Comparison of ENCODE assay signal across 25 cellular contexts in the genomic region with DNA sequence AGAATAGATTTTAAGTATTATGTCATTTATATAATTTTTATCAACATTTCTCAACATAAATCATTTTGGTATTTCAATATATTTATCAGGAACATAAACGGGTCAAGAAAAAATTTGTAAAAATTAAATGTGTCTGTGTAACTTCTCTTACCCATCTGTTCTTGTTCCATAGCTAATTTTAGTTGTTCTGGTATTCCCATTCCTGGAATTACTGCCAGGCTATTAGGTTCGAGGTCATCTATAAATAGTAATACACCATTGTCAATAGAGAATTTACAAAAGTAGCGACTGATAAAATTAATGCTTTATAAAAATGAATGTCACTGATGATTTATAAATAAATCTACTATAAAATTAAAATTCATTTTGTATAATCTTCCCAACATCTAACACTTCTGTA.
"Had no signal": no experiment of that assay in that cellular context is flagged by ENCODE, and none has a peak within 500 bp of the region (broad histone marks: within the 10 kb centered on the region; RNA-seq: fewer than 3 reads in every experiment).

No MANE protein-coding gene starts in this region.

- H3K9me3 Mint-ChIP-seq: activated naive CD4-positive, alpha-beta T cell treated with anti-CD3 and anti-CD28 coated beads, Interleukin-2, amount 10 ng/mL, durations not matched to agents 7 days and 5 days; activated naive CD8-positive, alpha-beta T cell treated with anti-CD3 and anti-CD28 coated beads, Interleukin-2, amount 10 ng/mL, durations not matched to agents 7 days and 5 days; brain; endodermal cell; nephron had no signal

- ATAC-seq: lower lobe of right lung, right lobe of liver had no signal

- H3K4me1 Mint-ChIP-seq: activated naive CD4-positive, alpha-beta T cell treated with anti-CD3 and anti-CD28 coated beads, Interleukin-2, amount 10 ng/mL, durations not matched to agents 7 days and 5 days; brain; endodermal cell had no signal

- DNase-seq: activated CD4-positive, alpha-beta T cell treated with anti-CD3 and anti-CD28 coated beads for 4 hours; activated CD4-positive, alpha-beta T cell treated with anti-CD3 and anti-CD28 coated beads, Interleukin-2, amount 50 U/mL, for 48 hours; activated CD8-positive, alpha-beta memory T cell treated with anti-CD3 and anti-CD28 coated beads for 24 hours; activated gamma-delta T cell; activated naive CD4-positive, alpha-beta T cell treated with anti-CD3 and anti-CD28 coated beads, Interleukin-2, amount 10 ng/mL, durations not matched to agents 7 days and 5 days; activated naive CD8-positive, alpha-beta T cell treated with anti-CD3 and anti-CD28 coated beads, Interleukin-2, amount 10 ng/mL, durations not matched to agents 7 days and 5 days; caudate nucleus; cortex of kidney; endodermal cell; foreskin keratinocyte; islet precursor cell; lower lobe of right lung; mesendoderm; posterior cingulate gyrus; right lobe of liver; stimulated activated CD4-positive, alpha-beta T cell treated with anti-CD3 and anti-CD28 coated beads, Interleukin-1b, Interleukin-23, amount 100 ng/mL, for 48 hours; stimulated activated naive CD4-positive, alpha-beta T cell; tibial artery had no signal

- H3K27ac ChIP-seq: ascending aorta, esophagus muscularis mucosa, foreskin keratinocyte, lower lobe of right lung, right lobe of liver, suprapubic skin, tibial artery, VCaP had no signal

- H3K4me3 ChIP-seq: ascending aorta, esophagus muscularis mucosa, lower lobe of right lung, right lobe of liver, suprapubic skin, tibial artery had no signal

- H3K4me1 ChIP-seq: ascending aorta, lower lobe of right lung, right lobe of liver, suprapubic skin had no signal

- H3K9me3 ChIP-seq: ascending aorta, esophagus muscularis mucosa, lower lobe of right lung, right lobe of liver, suprapubic skin, tibial artery had no signal

- H3K4me3 Mint-ChIP-seq: activated naive CD4-positive, alpha-beta T cell treated with anti-CD3 and anti-CD28 coated beads, Interleukin-2, amount 10 ng/mL, durations not matched to agents 7 days and 5 days; activated naive CD8-positive, alpha-beta T cell treated with anti-CD3 and anti-CD28 coated beads, Interleukin-2, amount 10 ng/mL, durations not matched to agents 7 days and 5 days; brain; endodermal cell; nephron had no signal

- H3K27me3 ChIP-seq: ascending aorta, esophagus muscularis mucosa, foreskin keratinocyte, right lobe of liver, suprapubic skin, tibial artery had no signal

- FAIRE-seq: small intestine had no signal

- H3K27ac Mint-ChIP-seq: activated naive CD4-positive, alpha-beta T cell treated with anti-CD3 and anti-CD28 coated beads, Interleukin-2, amount 10 ng/mL, durations not matched to agents 7 days and 5 days; activated naive CD8-positive, alpha-beta T cell treated with anti-CD3 and anti-CD28 coated beads, Interleukin-2, amount 10 ng/mL, durations not matched to agents 7 days and 5 days; endodermal cell had no signal

- H3K27me3 Mint-ChIP-seq: activated naive CD4-positive, alpha-beta T cell treated with anti-CD3 and anti-CD28 coated beads, Interleukin-2, amount 10 ng/mL, durations not matched to agents 7 days and 5 days; activated naive CD8-positive, alpha-beta T cell treated with anti-CD3 and anti-CD28 coated beads, Interleukin-2, amount 10 ng/mL, durations not matched to agents 7 days and 5 days; brain had no signal
